ENCODE assay signal across 3 cellular contexts in genomic region chr1:988061-988460, GRCh38. TPM values are rescaled to one million over a fixed set of nuclear protein-coding genes. Genes with fewer than 3 reads are reported as not detected.
"Had no signal": no experiment of that assay in that cellular context is flagged by ENCODE, and none has a peak within 500 bp of the region (broad histone marks: within the 10 kb centered on the region; RNA-seq: fewer than 3 reads in every experiment).

No MANE protein-coding gene starts in this region.

RNA-seq across cellular contexts. Expression of gene PERM1, which starts 6.2 kb away (rescaled TPM):
- total RNA-seq: LHCN-M2, MCF 10A, NCI-H460 had no signal
